ENCODE assay signal across 8 cellular contexts in genomic region chr13:94967183-94968039, GRCh38.
A peak's percentile ranks its signal among the peaks of the same experiment; 100 is the strongest.
DNase-seq lines count a peak whose midpoint lies in the region; ATAC-seq and TF ChIP-seq lines count a peak whose summit lies in the region.

No MANE protein-coding gene starts in this region.

- peak overlapping the region; percentile 67 for H3K4me3 ChIP-seq in neural progenitor cell
- H3K4me3 ChIP-seq in colonic mucosa, result no peak overlapping the region

- H3K36me3 Mint-ChIP-seq in natural killer cell treated with Interleukin-12 subunit alpha and Interleukin-12 subunit beta and Interleukin-15 and Interleukin-18, amount 100 ng/mL, for 72 hours, result no peaks in the 10 kb centered on the region
- H3K36me3 Mint-ChIP-seq in natural killer cell (no peaks in the 10 kb centered on the region), neural progenitor cell (no peaks in the 10 kb centered on the region)

- H3K9me3 ChIP-seq in neural progenitor cell (ENCODE audit: low read depth) (no peaks in the 10 kb centered on the region), colonic mucosa (no peaks in the 10 kb centered on the region)

- H3K27me3 ChIP-seq in neural progenitor cell, result no peaks in the 10 kb centered on the region
- H3K27me3 ChIP-seq in colonic mucosa, result peaks cover 42% of the 10 kb centered on the region

- intact Hi-C loops in natural killer cell (cut with micrococcal nuclease), result no loop called here
- intact Hi-C loops in colonic mucosa (cut with DNase I), result no loop called here

- no peak overlapping the region for H3K4me3 Mint-ChIP-seq in natural killer cell treated with Interleukin-12 subunit alpha and Interleukin-12 subunit beta and Interleukin-15 and Interleukin-18, amount 100 ng/mL, for 72 hours
- H3K4me3 Mint-ChIP-seq in natural killer cell (no peak overlapping the region), neural progenitor cell (peak overlapping the region; percentile 92)

- DNase-seq in natural killer cell treated with Interleukin-12 subunit alpha and Interleukin-12 subunit beta and Interleukin-15 and Interleukin-18, amount 100 ng/mL, for 72 hours (ENCODE audit: low spot score), result no peak
- DNase-seq in natural killer cell, result no peak
- DNase-seq in NCI-H748 treated with DMSO at 0.1 percent for 48 hours (lab: John Stamatoyannopoulos, UW), result peak; percentile 34
- peak; percentile 38 to 43 for DNase-seq in erythroblast (lab: John Stamatoyannopoulos, UW)
- peak; percentile 85 for DNase-seq in neural progenitor cell (ENCODE audit: low spot score)
- no peak for DNase-seq in colonic mucosa

- H3K79me2 ChIP-seq in neural progenitor cell (ENCODE audit: low read depth), result peaks cover 29% of the 10 kb centered on the region

- H3K9ac ChIP-seq in neural progenitor cell (peak overlapping the region; percentile 36), colonic mucosa (ENCODE audit: low read depth in 2 of 2, low read length in 2 of 2) (no peak overlapping the region)

- peaks cover 65% of the 10 kb centered on the region for H3F3A ChIP-seq in neural progenitor cell (ENCODE audit: low read depth)

- H3K9me3 Mint-ChIP-seq in natural killer cell treated with Interleukin-12 subunit alpha and Interleukin-12 subunit beta and Interleukin-15 and Interleukin-18, amount 100 ng/mL, for 72 hours, result no peaks in the 10 kb centered on the region
- no peaks in the 10 kb centered on the region for H3K9me3 Mint-ChIP-seq in natural killer cell
- peaks cover 3% of the 10 kb centered on the region for H3K9me3 Mint-ChIP-seq in neural progenitor cell

- TF ChIP-seq CTCF in natural killer cell (IDR thresholded peaks at IDR 0.05), result no peak
- TF ChIP-seq CTCF in neural progenitor cell (IDR thresholded peaks at IDR 0.05), result no peak
- TF ChIP-seq CTCF in colonic mucosa (IDR thresholded peaks at IDR 0.05), result no peak

- H3K27ac ChIP-seq in neural progenitor cell (peak overlapping the region; percentile 94), colonic mucosa (no peak overlapping the region)

- peaks cover 31 to 53% of the 10 kb centered on the region in 2 donors for H3K27me3 Mint-ChIP-seq in natural killer cell treated with Interleukin-12 subunit alpha and Interleukin-12 subunit beta and Interleukin-15 and Interleukin-18, amount 100 ng/mL, for 72 hours
- H3K27me3 Mint-ChIP-seq in natural killer cell (ENCODE audit: low read depth in 2 of 2) (peaks cover 28 to 59% of the 10 kb centered on the region in 2 donors), neural progenitor cell (ENCODE audit: insufficient read depth, low read depth) (peaks cover 17% of the 10 kb centered on the region)

- peak; percentile 44 to 55 for ATAC-seq in natural killer cell treated with Interleukin-12 subunit alpha and Interleukin-12 subunit beta and Interleukin-15 and Interleukin-18, amount 100 ng/mL, for 72 hours
- ATAC-seq in natural killer cell (no peak), GM18502 (IDR thresholded peaks at IDR 0.05; ENCODE audit: poor library complexity, unreplicated experiment) (no peak), GM18861 (IDR thresholded peaks at IDR 0.05; ENCODE audit: unreplicated experiment) (no peak)

- no peak overlapping the region for H3K27ac Mint-ChIP-seq in natural killer cell treated with Interleukin-12 subunit alpha and Interleukin-12 subunit beta and Interleukin-15 and Interleukin-18, amount 100 ng/mL, for 72 hours
- H3K27ac Mint-ChIP-seq in natural killer cell, result no peak overlapping the region
- H3K27ac Mint-ChIP-seq in neural progenitor cell, result no peak overlapping the region

- H4K20me1 ChIP-seq in neural progenitor cell (ENCODE audit: low read depth), result no peaks in the 10 kb centered on the region

- H3K4me2 ChIP-seq in neural progenitor cell, result peak overlapping the region; percentile 87

- H3K36me3 ChIP-seq in neural progenitor cell (no peaks in the 10 kb centered on the region), colonic mucosa (no peaks in the 10 kb centered on the region)

- H2AFZ ChIP-seq in neural progenitor cell (replicated peaks), result peak overlapping the region; percentile 77

- TF ChIP-seq POLR2A in erythroblast (IDR thresholded peaks at IDR 0.05; ENCODE audit: low read length), result no peak

- H3K4me1 ChIP-seq in neural progenitor cell (peaks cover 72% of the 10 kb centered on the region), colonic mucosa (no peaks in the 10 kb centered on the region)

- no peaks in the 10 kb centered on the region for H3K4me1 Mint-ChIP-seq in natural killer cell treated with Interleukin-12 subunit alpha and Interleukin-12 subunit beta and Interleukin-15 and Interleukin-18, amount 100 ng/mL, for 72 hours (ENCODE audit: low read depth in 2 of 2)
- no peaks in the 10 kb centered on the region for H3K4me1 Mint-ChIP-seq in natural killer cell
- peaks cover 53% of the 10 kb centered on the region for H3K4me1 Mint-ChIP-seq in neural progenitor cell

Comparison
In these comparisons a context has a peak if more than half of its experiments do, and no peak if none do; other contexts are left out.
1. ATAC-seq: peak in natural killer cell treated with Interleukin-12 subunit alpha and Interleukin-12 subunit beta and Interleukin-15 and Interleukin-18, amount 100 ng/mL, for 72 hours (2 of 2); none in natural killer cell (0 of 3), GM18502 (single experiment) and GM18861 (single experiment).
2. DNase-seq: peak in NCI-H748 treated with DMSO at 0.1 percent for 48 hours (single experiment), erythroblast (2 of 2) and neural progenitor cell (single experiment); none in natural killer cell treated with Interleukin-12 subunit alpha and Interleukin-12 subunit beta and Interleukin-15 and Interleukin-18, amount 100 ng/mL, for 72 hours (single experiment), natural killer cell (single experiment) and colonic mucosa (single experiment).